In the genomic region with DNA sequence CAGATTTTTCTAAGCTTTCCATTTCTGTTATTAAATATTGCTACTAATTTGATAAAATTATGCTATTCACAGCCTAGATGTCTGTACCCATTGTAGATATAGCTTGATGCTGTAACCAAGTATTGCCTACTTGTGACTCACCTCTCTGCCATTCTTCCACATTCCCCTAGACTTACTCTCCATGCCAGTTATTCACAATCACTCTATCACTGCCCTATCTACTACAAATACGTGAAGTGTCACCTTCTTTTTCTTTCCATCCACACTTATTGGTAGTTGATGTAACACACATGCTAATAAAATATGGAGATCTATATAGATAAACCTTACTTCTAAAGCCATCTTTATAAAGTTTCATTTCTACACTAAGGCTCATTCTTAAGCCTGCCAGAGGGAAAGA, we compare ENCODE assay signal across 14 cellular contexts.
A peak's percentile ranks its signal among the peaks of the same experiment; 100 is the strongest.
DNase-seq lines count a peak whose midpoint lies in the region; ATAC-seq lines count a peak whose summit lies in the region.
"Had no signal": no experiment of that assay in that cellular context is flagged by ENCODE, and none has a peak within 500 bp of the region (broad histone marks: within the 10 kb centered on the region; RNA-seq: fewer than 3 reads in every experiment).

No MANE protein-coding gene starts in this region.

- H4K91ac ChIP-seq in mesenchymal stem cell (ENCODE audit: low read length) = no peak overlapping the region

- H2AFZ ChIP-seq in mesenchymal stem cell (ENCODE audit: low read depth, low read length) = no peak overlapping the region
- H2AFZ ChIP-seq: parathyroid adenoma had no signal

- peak; percentile 52 for DNase-seq in AG20443 (ENCODE audit: low spot score)
- DNase-seq in NCI-H226 = peak; percentile 62
- peak; percentile 65 for DNase-seq in dedifferentiated amniotic fluid mesenchymal stem cell (ENCODE audit: extremely low spot score)
- DNase-seq in mesenchymal stem cell = peak; percentile 51
- DNase-seq in NCI-H2107 treated with DMSO at 0.1 percent for 48 hours (lab: John Stamatoyannopoulos, UW; ENCODE audit: unreplicated experiment) = no peak
- no peak for DNase-seq in DMS 273 treated with DMSO at 0.1 percent for 48 hours (lab: John Stamatoyannopoulos, UW)
- DNase-seq: BE2C, DMS79 treated with DMSO at 0.1 percent for 48 hours, NCI-H510A treated with DMSO at 0.1 percent for 48 hours, T-helper 2 cell had no signal

- H3K4me3 ChIP-seq in mesenchymal stem cell (ENCODE audit: insufficient read depth in 1 of 2, low read depth in 1 of 2, low read length in 2 of 2) = no peak overlapping the region

- no peak overlapping the region for H2BK5ac ChIP-seq in mesenchymal stem cell (ENCODE audit: low read depth, low read length, poor library complexity, severe bottlenecking)

- H3K23ac ChIP-seq in mesenchymal stem cell (ENCODE audit: low read length in 2 of 2) = no peak overlapping the region

- H3K4ac ChIP-seq in mesenchymal stem cell (ENCODE audit: low read depth in 1 of 2, low read length in 2 of 2) = no peak overlapping the region

- no peaks in the 10 kb centered on the region for H3K79me1 ChIP-seq in mesenchymal stem cell (replicated peaks; ENCODE audit: low read length, poor library complexity, severe bottlenecking)

- H3K14ac ChIP-seq in mesenchymal stem cell (ENCODE audit: low read length in 2 of 2) = no peak overlapping the region

- H3K4me2 ChIP-seq in mesenchymal stem cell (ENCODE audit: low read length, poor library complexity, severe bottlenecking) = no peak overlapping the region

- no peak overlapping the region for H3K9ac ChIP-seq in mesenchymal stem cell (ENCODE audit: low read length)
- H3K9ac ChIP-seq: parathyroid adenoma had no signal

- H3K36me3 ChIP-seq in mesenchymal stem cell (ENCODE audit: control insufficient read depth in 1 of 2, insufficient read depth in 2 of 2, low read depth in 1 of 2, low read length in 2 of 2) = peaks cover 0 to 54% of the 10 kb centered on the region in 2 experiments
- H3K36me3 ChIP-seq: BE2C had no signal

- WGBS in mesenchymal stem cell = 17% methylated on average over 1 of the region's 1 CpG

- ATAC-seq in HG03442 (IDR thresholded peaks at IDR 0.05; ENCODE audit: unreplicated experiment) (no peak), HG02798 (IDR thresholded peaks at IDR 0.05; ENCODE audit: poor library complexity, unreplicated experiment) (no peak)
- ATAC-seq: Panc1 had no signal

- H2BK15ac ChIP-seq in mesenchymal stem cell (ENCODE audit: low read depth, poor library complexity, severe bottlenecking) = no peak overlapping the region

- H3K9me3 ChIP-seq in mesenchymal stem cell (ENCODE audit: control insufficient read depth, low read length) = no peaks in the 10 kb centered on the region
- H3K9me3 ChIP-seq: BE2C had no signal

- H3K27ac ChIP-seq in mesenchymal stem cell (ENCODE audit: low read length, poor library complexity, severe bottlenecking) = peak overlapping the region; percentile 8
- H3K27ac ChIP-seq: parathyroid adenoma had no signal

- H4K8ac ChIP-seq in mesenchymal stem cell (ENCODE audit: low read length) = no peak overlapping the region

- H2BK12ac ChIP-seq in mesenchymal stem cell (ENCODE audit: low read length in 2 of 2) = no peak overlapping the region

- H2AK5ac ChIP-seq in mesenchymal stem cell (ENCODE audit: low read length, severe bottlenecking) = no peak overlapping the region

- H3K4me1 ChIP-seq in mesenchymal stem cell (ENCODE audit: control insufficient read depth, insufficient read depth, low read depth, low read length) = no peaks in the 10 kb centered on the region
- H3K4me1 ChIP-seq: BE2C, parathyroid adenoma had no signal

- no peak overlapping the region for H3K18ac ChIP-seq in mesenchymal stem cell (ENCODE audit: low read depth in 1 of 2, low read length in 2 of 2)

- H2BK120ac ChIP-seq in mesenchymal stem cell (ENCODE audit: low read depth, low read length) = no peak overlapping the region

- no peaks in the 10 kb centered on the region for H3K27me3 ChIP-seq in mesenchymal stem cell (ENCODE audit: control insufficient read depth in 1 of 2, insufficient read depth in 1 of 2, low read length in 2 of 2)
- H3K27me3 ChIP-seq: BE2C had no signal

Comparison
In these comparisons a context has a peak if more than half of its experiments do, and no peak if none do; other contexts are left out.
1. DNase-seq: peak in AG20443 (single experiment), NCI-H226 (single experiment), dedifferentiated amniotic fluid mesenchymal stem cell (single experiment) and mesenchymal stem cell (single experiment); none in NCI-H2107 treated with DMSO at 0.1 percent for 48 hours (single experiment) and DMS 273 treated with DMSO at 0.1 percent for 48 hours (single experiment).